Comparison of ENCODE assay signal across 31 cellular contexts in the genomic region with DNA sequence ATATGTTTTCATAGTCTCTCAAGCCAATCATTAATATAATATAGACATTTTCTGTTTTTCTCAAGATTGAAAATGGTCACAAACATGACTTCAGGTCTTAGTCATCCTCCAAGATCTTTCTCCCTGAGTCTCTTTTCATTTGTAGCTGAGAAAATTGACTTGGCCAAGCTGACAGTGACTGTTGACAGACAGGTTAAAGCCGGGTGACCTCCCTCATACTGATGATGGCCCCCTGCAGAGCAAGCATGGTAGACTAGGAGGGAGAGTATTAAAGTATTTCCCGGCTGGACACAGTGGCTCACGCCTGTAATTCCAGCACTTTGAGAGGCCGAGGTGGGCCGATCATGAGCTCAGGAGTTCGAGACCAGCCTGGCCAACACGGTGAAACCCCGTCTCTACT.
"Had no signal": no experiment of that assay in that cellular context is flagged by ENCODE, and none has a peak within 500 bp of the region (broad histone marks: within the 10 kb centered on the region; RNA-seq: fewer than 3 reads in every experiment).

No MANE protein-coding gene starts in this region.

- H3K4me2 ChIP-seq: smooth muscle cell had no signal

- H3K36me3 ChIP-seq: esophagus squamous epithelium, left lung, neutrophil, suprapubic skin, transverse colon, upper lobe of right lung, uterus had no signal

- H3K9me3 Mint-ChIP-seq: mesothelial cell of epicardium; natural killer cell treated with Interleukin-12 subunit alpha and Interleukin-12 subunit beta and Interleukin-15 and Interleukin-18, amount 100 ng/mL, for 72 hours had no signal

- H3K9ac ChIP-seq: parathyroid adenoma had no signal

- H3K4me1 ChIP-seq: left lung, parathyroid adenoma, suprapubic skin, transverse colon, upper lobe of right lung, uterus had no signal

- H3K36me3 Mint-ChIP-seq: mesothelial cell of epicardium; naive B cell; natural killer cell treated with Interleukin-12 subunit alpha and Interleukin-12 subunit beta and Interleukin-15 and Interleukin-18, amount 100 ng/mL, for 72 hours had no signal

- H3K27ac Mint-ChIP-seq: mesothelial cell of epicardium; naive B cell; natural killer cell treated with Interleukin-12 subunit alpha and Interleukin-12 subunit beta and Interleukin-15 and Interleukin-18, amount 100 ng/mL, for 72 hours; progenitor cell of endocrine pancreas; stimulated activated naive CD8-positive, alpha-beta T cell treated with anti-CD3 and anti-CD28 coated beads, Interleukin-15, amount 100 ng/mL, for 72 hours had no signal

- H3K4me3 ChIP-seq: coronary artery, esophagus squamous epithelium, left lung, mucosa of descending colon, smooth muscle cell, suprapubic skin, transverse colon, upper lobe of right lung, uterus had no signal

- H3K4me3 Mint-ChIP-seq: mesothelial cell of epicardium; naive B cell; natural killer cell treated with Interleukin-12 subunit alpha and Interleukin-12 subunit beta and Interleukin-15 and Interleukin-18, amount 100 ng/mL, for 72 hours; neural crest cell; stimulated activated naive CD8-positive, alpha-beta T cell treated with anti-CD3 and anti-CD28 coated beads, Interleukin-15, amount 100 ng/mL, for 72 hours had no signal

- H3K27me3 ChIP-seq: esophagus squamous epithelium, suprapubic skin, transverse colon, upper lobe of right lung, uterus had no signal

- H2AFZ ChIP-seq: parathyroid adenoma had no signal

- H3K4me1 Mint-ChIP-seq: mesothelial cell of epicardium had no signal

- DNase-seq: dermis blood vessel endothelial cell; effector memory CD4-positive, alpha-beta T cell; erythroblast; esophagus squamous epithelium; foreskin melanocyte; glutamatergic neuron; kidney; left cardiac atrium; left lung; mesenchymal stem cell; mucosa of descending colon; naive B cell; stimulated activated CD4-positive, alpha-beta T cell treated with anti-CD3 and anti-CD28 coated beads, Interleukin-12 subunit alpha, Interleukin-12 subunit beta, amount 100 ng/mL, for 4 hours; stimulated activated CD4-positive, alpha-beta T cell treated with anti-CD3 and anti-CD28 coated beads, Interleukin-1b, Interleukin-23, amount 100 ng/mL, for 48 hours; stimulated activated CD4-positive, alpha-beta T cell treated with anti-CD3 and anti-CD28 coated beads, Interleukin-4, amount 100 ng/mL, for 1 hour; stimulated activated CD8-positive, alpha-beta memory T cell treated with anti-CD3 and anti-CD28 coated beads, Interleukin-4, amount 100 ng/mL, for 48 hours; stimulated activated naive CD4-positive, alpha-beta T cell; transverse colon; upper lobe of right lung; uterus had no signal

- H3K9me3 ChIP-seq: esophagus squamous epithelium, left lung, mucosa of descending colon, neutrophil, suprapubic skin, transverse colon, upper lobe of right lung, uterus had no signal

- H3K79me2 ChIP-seq: parathyroid adenoma had no signal

- ATAC-seq: left cardiac atrium; left lung; mucosa of descending colon; natural killer cell treated with Interleukin-12 subunit alpha and Interleukin-12 subunit beta and Interleukin-15 and Interleukin-18, amount 100 ng/mL, for 72 hours; sciatic nerve; stimulated activated naive CD8-positive, alpha-beta T cell treated with anti-CD3 and anti-CD28 coated beads, Interleukin-15, amount 100 ng/mL, for 72 hours; upper lobe of right lung had no signal

- H3K27ac ChIP-seq: coronary artery, esophagus squamous epithelium, left lung, neutrophil, parathyroid adenoma, suprapubic skin, transverse colon, upper lobe of right lung, uterus had no signal
